Comparison of ENCODE assay signal across 20 cellular contexts in the genomic region with DNA sequence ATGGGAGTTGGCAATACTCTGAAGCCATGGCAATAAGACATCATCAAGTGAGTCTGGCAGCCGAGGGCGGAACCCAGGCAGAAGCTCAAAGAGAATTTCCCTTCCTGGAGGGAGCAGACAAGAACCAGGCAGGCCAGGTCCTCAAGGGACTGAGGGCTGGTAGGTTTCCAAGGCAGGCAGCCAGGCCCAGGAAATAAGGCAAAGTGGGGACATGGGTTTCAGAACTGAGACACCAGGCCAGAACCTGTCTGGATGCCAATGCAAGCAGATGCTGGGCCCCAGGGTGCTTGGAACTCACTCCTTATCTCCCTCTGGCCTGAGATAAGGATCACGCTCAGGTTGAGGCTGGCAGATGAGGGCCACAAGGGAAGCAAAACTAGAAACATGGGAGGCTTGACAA. TPM values are rescaled to one million over a fixed set of nuclear protein-coding genes. Genes with fewer than 3 reads are reported as not detected.
"Had no signal": no experiment of that assay in that cellular context is flagged by ENCODE, and none has a peak within 500 bp of the region (broad histone marks: within the 10 kb centered on the region; RNA-seq: fewer than 3 reads in every experiment).

No MANE protein-coding gene starts in this region.

- H3K36me3 Mint-ChIP-seq: activated naive CD4-positive, alpha-beta T cell treated with anti-CD3 and anti-CD28 coated beads, Interleukin-2, amount 50 U/mL, for 72 hours had no signal

- H3K4me1 ChIP-seq: stomach had no signal

- H3K4me3 ChIP-seq: hepatocyte, ovary, stomach, thoracic aorta had no signal

- H3K79me2 ChIP-seq: hepatocyte had no signal

- H3K4me2 ChIP-seq: hepatocyte had no signal

- H3K4me1 Mint-ChIP-seq: activated CD4-positive, alpha-beta T cell treated with anti-CD3 and anti-CD28 coated beads for 36 hours; central memory CD8-positive, alpha-beta T cell; nephron progenitor cell had no signal

- H3K27me3 Mint-ChIP-seq: central memory CD8-positive, alpha-beta T cell had no signal

- ATAC-seq: activated CD4-positive, alpha-beta T cell treated with anti-CD3 and anti-CD28 coated beads for 36 hours; activated CD8-positive, alpha-beta T cell treated with anti-CD3 and anti-CD28 coated beads for 36 hours; activated naive CD4-positive, alpha-beta T cell treated with anti-CD3 and anti-CD28 coated beads, Interleukin-2, amount 50 U/mL, for 72 hours; activated T-cell treated with anti-CD3 and anti-CD28 coated beads, Interleukin-2, amount 50 U/mL, for 72 hours; SK-N-SH treated with all-trans-retinoic acid at 6 μM for 48 hours had no signal

- H3K9me3 Mint-ChIP-seq: activated CD8-positive, alpha-beta T cell treated with anti-CD3 and anti-CD28 coated beads for 36 hours; activated naive CD4-positive, alpha-beta T cell treated with anti-CD3 and anti-CD28 coated beads, Interleukin-2, amount 50 U/mL, for 72 hours; activated T-cell treated with anti-CD3 and anti-CD28 coated beads, Interleukin-2, amount 50 U/mL, for 72 hours; central memory CD8-positive, alpha-beta T cell; dendritic cell treated with granulocyte-macrophage colony-stimulating factor and Interleukin-4, amounts not matched to agents 40 ng/mL and 50 ng/mL, for 4 days; nephron progenitor cell had no signal

- H3K4me3 Mint-ChIP-seq: activated CD4-positive, alpha-beta T cell treated with anti-CD3 and anti-CD28 coated beads for 36 hours; activated CD8-positive, alpha-beta T cell treated with anti-CD3 and anti-CD28 coated beads for 36 hours; activated T-cell treated with anti-CD3 and anti-CD28 coated beads, Interleukin-2, amount 50 U/mL, for 72 hours; central memory CD8-positive, alpha-beta T cell; dendritic cell treated with granulocyte-macrophage colony-stimulating factor and Interleukin-4, amounts not matched to agents 40 ng/mL and 50 ng/mL, for 4 days; nephron progenitor cell had no signal

- H3K27me3 ChIP-seq: hepatocyte, ovary, stomach had no signal

- H3K9me3 ChIP-seq: ovary, stomach, thoracic aorta had no signal

- H2AFZ ChIP-seq: hepatocyte had no signal

- H3K36me3 ChIP-seq: ovary, stomach, thoracic aorta had no signal

- DNase-seq: activated CD4-positive, alpha-beta T cell treated with anti-CD3 and anti-CD28 coated beads for 36 hours; activated CD8-positive, alpha-beta memory T cell treated with anti-CD3 and anti-CD28 coated beads, Interleukin-2, amount 50 U/mL, for 4 hours; activated CD8-positive, alpha-beta T cell treated with anti-CD3 and anti-CD28 coated beads for 36 hours; activated gamma-delta T cell; activated T-cell treated with anti-CD3 and anti-CD28 coated beads, Interleukin-2, amount 50 U/mL, for 72 hours; amniotic stem cell; effector memory CD4-positive, alpha-beta T cell; nephron progenitor cell; ovary; stimulated activated CD4-positive, alpha-beta T cell treated with anti-CD3 and anti-CD28 coated beads, Interleukin-12 subunit alpha, Interleukin-12 subunit beta, amount 100 ng/mL, for 4 hours; stimulated activated CD4-positive, alpha-beta T cell treated with anti-CD3 and anti-CD28 coated beads, Interleukin-2, amount 100 ng/mL, for 24 hours; stomach had no signal

- H3K27ac Mint-ChIP-seq: activated CD4-positive, alpha-beta T cell treated with anti-CD3 and anti-CD28 coated beads for 36 hours; activated CD8-positive, alpha-beta T cell treated with anti-CD3 and anti-CD28 coated beads for 36 hours; activated naive CD4-positive, alpha-beta T cell treated with anti-CD3 and anti-CD28 coated beads, Interleukin-2, amount 50 U/mL, for 72 hours; activated T-cell treated with anti-CD3 and anti-CD28 coated beads, Interleukin-2, amount 50 U/mL, for 72 hours; dendritic cell treated with granulocyte-macrophage colony-stimulating factor and Interleukin-4, amounts not matched to agents 40 ng/mL and 50 ng/mL, for 4 days; nephron progenitor cell had no signal

- H3K27ac ChIP-seq: hepatocyte, ovary, stomach, thoracic aorta had no signal

RNA-seq across cellular contexts. Expression of a gene that starts 8.9 kb away (rescaled TPM):
- total RNA-seq: activated CD4-positive, alpha-beta T cell treated with anti-CD3 and anti-CD28 coated beads for 36 hours; activated CD8-positive, alpha-beta T cell treated with anti-CD3 and anti-CD28 coated beads for 36 hours; activated naive CD4-positive, alpha-beta T cell treated with anti-CD3 and anti-CD28 coated beads, Interleukin-2, amount 50 U/mL, for 72 hours; activated T-cell treated with anti-CD3 and anti-CD28 coated beads, Interleukin-2, amount 50 U/mL, for 72 hours; hepatocyte; T-helper 1 cell treated with Interleukin-12 subunit alpha and Interleukin-12 subunit beta and Interleukin-4 antibody, amounts not matched to agents 30 ng/mL and 1 ng/mL, for 36 hours; thoracic aorta had no signal
- polyA plus RNA-seq: hepatocyte, ovary, stomach, urinary bladder had no signal
